9 cellular contexts compared by ENCODE assay signal in the genomic region with DNA sequence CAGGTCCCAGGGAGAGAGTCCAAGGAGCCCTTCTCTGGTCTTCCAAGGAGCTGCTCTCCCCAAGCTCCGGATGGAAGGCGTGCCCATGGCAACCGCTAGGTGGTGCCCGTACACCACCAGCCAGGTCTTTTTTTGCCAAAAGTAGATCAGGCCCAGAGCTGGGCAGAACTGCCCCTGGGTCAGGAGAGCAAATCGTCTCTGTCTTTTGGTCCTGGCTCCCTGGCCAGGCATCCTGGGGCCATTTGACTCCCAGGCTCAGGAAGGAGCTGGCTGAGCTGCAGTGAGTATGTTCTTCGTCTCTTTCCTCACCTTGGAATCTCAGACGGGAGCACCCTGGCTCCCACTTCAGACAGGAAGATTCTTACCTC. TPM values are rescaled to one million over a fixed set of nuclear protein-coding genes. Genes with fewer than 3 reads are reported as not detected.
DNase-seq lines count a peak whose midpoint lies in the region; ATAC-seq and TF ChIP-seq lines count a peak whose summit lies in the region.
"Had no signal": no experiment of that assay in that cellular context is flagged by ENCODE, and none has a peak within 500 bp of the region (broad histone marks: within the 10 kb centered on the region; RNA-seq: fewer than 3 reads in every experiment).

No MANE protein-coding gene starts in this region.

- intact Hi-C loops in CD14-positive monocyte (cut with micrococcal nuclease) (loop anchor here (1.0 to 10.0 kb wide), 7 partner anchors 15 to 121 kb away; partner anchors contain the start of gene NECTIN2 (in 1 of the 2)), left ventricle myocardium superior (cut with micrococcal nuclease) (no loop called here)

- H3K27ac Mint-ChIP-seq in CD14-positive monocyte = peak overlapping the region in 6 of 7 donors; percentile 53 to 88 (median 72)

- H3K4me3 Mint-ChIP-seq in CD14-positive monocyte = peak overlapping the region in 1 of 2 donors; percentile 76
- H3K4me3 Mint-ChIP-seq: IgD-negative memory B cell had no signal

- peak; percentile 85 for DNase-seq in CD14-positive monocyte (ENCODE audit: low spot score)
- DNase-seq in NCI-H1092 treated with DMSO at 0.1 percent for 48 hours (lab: John Stamatoyannopoulos, UW) = peak; percentile 48
- DNase-seq in T-helper 22 cell (ENCODE audit: low read depth) = peak; percentile 46
- DNase-seq in amygdala (lab: John Stamatoyannopoulos, UW) = peak in 51 of 56 donors; percentile 6 to 75 (median 41)
- DNase-seq in left ventricle myocardium superior = peak; percentile 87
- DNase-seq in retina = peak; percentile 86

- H3K36me3 Mint-ChIP-seq in CD14-positive monocyte = no peaks in the 10 kb centered on the region
- H3K36me3 Mint-ChIP-seq: IgD-negative memory B cell had no signal

- H3K27me3 Mint-ChIP-seq in CD14-positive monocyte (ENCODE audit: low read depth in 3 of 3) = peaks cover 1 to 9% (median 6%) of the 10 kb centered on the region in 3 donors

- TF ChIP-seq CTCF in CD14-positive monocyte (IDR thresholded peaks at IDR 0.05) = peak; percentile 99

- ATAC-seq in GM19452 (IDR thresholded peaks at IDR 0.05; ENCODE audit: unreplicated experiment) = peak; percentile 62
- peak; percentile 92 for ATAC-seq in left ventricle myocardium superior
- no peak for ATAC-seq in HG02623 (IDR thresholded peaks at IDR 0.05; ENCODE audit: unreplicated experiment)

- H3K4me1 Mint-ChIP-seq in CD14-positive monocyte = peaks cover 68% of the 10 kb centered on the region

- H3K9me3 Mint-ChIP-seq in CD14-positive monocyte = no peaks in the 10 kb centered on the region
- H3K9me3 Mint-ChIP-seq: IgD-negative memory B cell had no signal

RNA-seq across cellular contexts. Expression of gene BCL3, which starts 24.6 kb away (rescaled TPM):
- polyA plus RNA-seq in CD14-positive monocyte = 10 to 100 TPM; 18.7 to 23.1 TPM
- 14.5 TPM for total RNA-seq in left ventricle myocardium superior

RNA-seq across cellular contexts. Expression of gene CEACAM16, which starts 25.0 kb away (rescaled TPM):
- not detected for polyA plus RNA-seq in CD14-positive monocyte
- total RNA-seq in left ventricle myocardium superior = not detected
- polyA plus RNA-seq: IgD-negative memory B cell had no signal

RNA-seq across cellular contexts. Expression of gene CEACAM19, which starts 52.7 kb away (rescaled TPM):
- not detected for polyA plus RNA-seq in CD14-positive monocyte
- total RNA-seq in left ventricle myocardium superior = 4.2 TPM
- polyA plus RNA-seq: IgD-negative memory B cell had no signal

RNA-seq across cellular contexts. Expression of gene CBLC, which starts 53.8 kb away (rescaled TPM):
- polyA plus RNA-seq in CD14-positive monocyte = not detected
- not detected for total RNA-seq in left ventricle myocardium superior
- polyA plus RNA-seq: IgD-negative memory B cell had no signal
